8 cellular contexts compared by ENCODE assay signal in genomic region chr18:54444309-54444914, GRCh38.
DNase-seq lines count a peak whose midpoint lies in the region; ATAC-seq, FAIRE-seq and TF ChIP-seq lines count a peak whose summit lies in the region.

No MANE protein-coding gene starts in this region.

- DNase-seq in AG09309 (ENCODE audit: low read depth), result peak; percentile 13
- DNase-seq in GM12891 (ENCODE audit: insufficient read length, low spot score), result peak; percentile 5
- DNase-seq in NCI-H2227 (lab: John Stamatoyannopoulos, UW; ENCODE audit: unreplicated experiment), result peak; percentile 63
- peak; percentile 23 to 64 (median 46) for DNase-seq in adrenal gland
- peak; percentile 73 for DNase-seq in hepatocyte (ENCODE audit: low spot score)
- DNase-seq in smooth muscle cell of the brain vasculature (ENCODE audit: low read depth, low spot score), result peak; percentile 36
- no peak for DNase-seq in NCI-H2029 (lab: John Stamatoyannopoulos, UW)

- H3K36me3 ChIP-seq in adrenal gland (replicated peaks in 1 of 2) (no peaks in the 10 kb centered on the region), hepatocyte (replicated peaks; ENCODE audit: insufficient read depth, low read depth) (no peaks in the 10 kb centered on the region)

- H3K4me1 ChIP-seq in adrenal gland (replicated peaks in 1 of 2) (no peaks in the 10 kb centered on the region), hepatocyte (ENCODE audit: insufficient read depth) (no peaks in the 10 kb centered on the region)

- H3K9me2 ChIP-seq in hepatocyte (replicated peaks; ENCODE audit: insufficient read depth), result no peaks in the 10 kb centered on the region

- H3K27me3 ChIP-seq in adrenal gland, result no peaks in the 10 kb centered on the region
- H3K27me3 ChIP-seq in hepatocyte, result no peaks in the 10 kb centered on the region

- TF ChIP-seq CTCF in AG09309 (IDR thresholded peaks at IDR 0.05; ENCODE audit: control insufficient read depth, insufficient read depth, low read depth, low read length, missing control alignments) (peak; percentile 81), adrenal gland (IDR thresholded peaks at IDR 0.05) (peak; percentile 18 to 63 (median 54)), hepatocyte (IDR thresholded peaks at IDR 0.05; ENCODE audit: poor library complexity) (peak; percentile 96)

- H3K79me2 ChIP-seq in hepatocyte, result no peaks in the 10 kb centered on the region

- peak overlapping the region; percentile 20 for H2AFZ ChIP-seq in hepatocyte

- H3K27ac ChIP-seq in adrenal gland (no peak overlapping the region), hepatocyte (no peak overlapping the region)

- 7 to 11% (median 9%) methylated on average over 7 of the region's 7 CpGs for WGBS in adrenal gland, 4 donors
- 14% methylated on average over 7 of the region's 7 CpGs for WGBS in hepatocyte (ENCODE audit: low lambda C conversion rate, missing lambda C conversion rate)

- no peaks in the 10 kb centered on the region for H4K20me1 ChIP-seq in hepatocyte (ENCODE audit: insufficient read depth, poor library complexity, severe bottlenecking)

- no peak overlapping the region for H3K4me3 ChIP-seq in AG09309 (ENCODE audit: control insufficient read depth, low read depth, low read length)
- no peak overlapping the region for H3K4me3 ChIP-seq in adrenal gland
- no peak overlapping the region for H3K4me3 ChIP-seq in hepatocyte

- peak; percentile 92 for ATAC-seq in HG02885 (IDR thresholded peaks at IDR 0.05; ENCODE audit: poor library complexity, unreplicated experiment)

- TF ChIP-seq POLR2A in GM12891 (IDR thresholded peaks at IDR 0.05; ENCODE audit: low read depth, low read length) (no peak), adrenal gland (IDR thresholded peaks at IDR 0.05) (no peak)

- FAIRE-seq in GM12891 (lab: Jason Lieb, UNC), result peak; percentile 71

- intact Hi-C loops in adrenal gland (cut with DNase I), result loop anchor here (10.0 kb wide), 1 partner anchor 230 kb away; no protein-coding TSS in a partner anchor

- H3K4me2 ChIP-seq in hepatocyte, result no peak overlapping the region

- H3K9me3 ChIP-seq in adrenal gland (replicated peaks in 1 of 3) (no peaks in the 10 kb centered on the region), hepatocyte (ENCODE audit: low read depth) (no peaks in the 10 kb centered on the region)

TF ChIP-seq in GM12891, 5 proteins besides CTCF, POLR2A, EP300 and RAD21:
- TF ChIP-seq POU2F2 (IDR thresholded peaks at IDR 0.05; ENCODE audit: low read depth, low read length), result no peak
- TF ChIP-seq PAX5 (IDR thresholded peaks at IDR 0.05; ENCODE audit: insufficient read depth, low read length, severe bottlenecking), result no peak
- TF ChIP-seq TAF1 (IDR thresholded peaks at IDR 0.05; ENCODE audit: low read depth, low read length), result no peak
- no peak for TF ChIP-seq POLR2AphosphoS5 (IDR thresholded peaks at IDR 0.05; ENCODE audit: low read depth, low read length)
- TF ChIP-seq SPI1 (IDR thresholded peaks at IDR 0.05; ENCODE audit: low read depth, low read length), result no peak
